10 cellular contexts compared by ENCODE assay signal in the genomic region with DNA sequence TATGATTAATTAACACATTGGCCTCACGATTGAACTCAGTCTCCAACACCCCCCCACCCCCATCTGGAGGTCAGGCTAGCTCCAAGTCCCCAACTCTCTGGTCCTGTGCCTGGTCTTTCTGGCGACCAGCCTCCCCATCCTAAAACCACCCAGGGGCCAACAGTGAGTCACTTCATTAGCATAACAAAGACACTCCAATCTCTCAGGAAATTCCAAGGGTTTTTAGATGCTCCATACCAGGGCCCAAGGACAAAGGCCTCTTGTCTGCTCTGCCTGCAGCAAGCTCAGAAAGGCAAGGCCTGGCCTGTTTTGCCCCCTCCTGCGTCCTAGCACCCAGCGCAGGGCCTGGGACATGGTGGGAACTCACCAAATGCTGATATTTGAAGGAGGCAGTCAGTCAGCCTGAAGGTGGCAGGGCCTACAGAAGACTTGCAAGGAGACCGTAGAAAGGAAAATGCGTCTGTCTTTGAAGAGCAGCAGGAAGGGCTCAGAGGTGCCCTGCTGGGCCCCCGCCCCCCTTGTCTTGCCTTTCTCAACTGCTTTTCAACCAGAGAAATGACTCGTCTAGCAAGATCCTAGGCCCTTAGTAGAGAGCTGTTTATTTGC.
DNase-seq lines count a peak whose midpoint lies in the region; ATAC-seq and TF ChIP-seq lines count a peak whose summit lies in the region.
"Had no signal": no experiment of that assay in that cellular context is flagged by ENCODE, and none has a peak within 500 bp of the region (broad histone marks: within the 10 kb centered on the region; RNA-seq: fewer than 3 reads in every experiment).

No MANE protein-coding gene starts in this region.

- H3K27me3 ChIP-seq in iPS-15b (ENCODE audit: control insufficient read depth, insufficient read depth, low read length) = no peaks in the 10 kb centered on the region
- H3K27me3 ChIP-seq in gastroesophageal sphincter = peaks cover 59% of the 10 kb centered on the region

- H3K4me1 ChIP-seq in HEK293 (ENCODE audit: control insufficient read depth, insufficient read depth, low read length) (peaks cover 39% of the 10 kb centered on the region), iPS-15b (ENCODE audit: control insufficient read depth, insufficient read depth, low read length) (peaks cover 53% of the 10 kb centered on the region), gastroesophageal sphincter (peaks cover 0 to 9% (median 0%) of the 10 kb centered on the region in 3 donors)

- H3K27ac ChIP-seq in HEK293 (ENCODE audit: extremely low read depth, low read depth, low read length) = peak overlapping the region; percentile 89
- H3K27ac ChIP-seq in gastroesophageal sphincter = peak overlapping the region in 1 of 4 donors; percentile 25

- H3K9ac ChIP-seq in iPS-15b (ENCODE audit: low read depth, low read length) = peak overlapping the region; percentile 57

- no peaks in the 10 kb centered on the region for H3K36me3 ChIP-seq in HEK293 (ENCODE audit: control insufficient read depth in 2 of 2, insufficient read depth in 1 of 2, low read length in 2 of 2)
- H3K36me3 ChIP-seq in iPS-15b (ENCODE audit: control insufficient read depth, insufficient read depth, low read length) = no peaks in the 10 kb centered on the region
- no peaks in the 10 kb centered on the region for H3K36me3 ChIP-seq in gastroesophageal sphincter

- H3K4me3 ChIP-seq in HEK293 (ENCODE audit: low read depth, low read length) = no peak overlapping the region
- H3K4me3 ChIP-seq in astrocyte of the cerebellum (ENCODE audit: low read depth, low read length) = no peak overlapping the region
- peak overlapping the region; percentile 9 for H3K4me3 ChIP-seq in iPS-15b (ENCODE audit: low read depth, low read length)
- H3K4me3 ChIP-seq in gastroesophageal sphincter = no peak overlapping the region

- WGBS in gastroesophageal sphincter (ENCODE audit: low coverage in 1 of 2), 2 donors = 36 to 63% methylated on average over 5 of the region's 8 CpGs

- DNase-seq in astrocyte of the cerebellum (ENCODE audit: low read depth) (peak; percentile 95), superior temporal gyrus (ENCODE audit: extremely low spot score) (peak; percentile 53), T-helper 1 cell (no peak)
- DNase-seq: NCI-H146; stimulated activated CD4-positive, alpha-beta T cell treated with anti-CD3 and anti-CD28 coated beads, Interleukin-4, amount 100 ng/mL, for 4 hours had no signal

- CTCF ChIA-PET in HEK293 (lab: Yijun Ruan, JAX) = interaction anchor here (0.6 kb wide), 1 partner anchor 1490 kb away, joined by 3 read pairs; no protein-coding TSS in a partner anchor

- TF ChIP-seq CTCF in HEK293 (tag by site-specific recombination; IDR thresholded peaks at IDR 0.05) (no peak), astrocyte of the cerebellum (IDR thresholded peaks at IDR 0.05; ENCODE audit: low read depth, low read length, missing control alignments) (peak; percentile 26), gastroesophageal sphincter (IDR thresholded peaks at IDR 0.05) (no peak)

- no peak for ATAC-seq in gastroesophageal sphincter
- ATAC-seq in HG03108 (IDR thresholded peaks at IDR 0.05; ENCODE audit: unreplicated experiment) = no peak
- ATAC-seq: SK-N-SH treated with all-trans-retinoic acid at 6 μM for 48 hours had no signal

- TF ChIP-seq POLR2A in gastroesophageal sphincter (IDR thresholded peaks at IDR 0.05) = no peak

- TF ChIP-seq EP300 in gastroesophageal sphincter (IDR thresholded peaks at IDR 0.05) = no peak

- in situ Hi-C loops in astrocyte of the cerebellum (cut with HindIII; ENCODE audit: low sequenced_read_pairs) = no loop called here

- POLR2A ChIA-PET in HEK293 (lab: Yijun Ruan, JAX) = no interaction called here

- no peaks in the 10 kb centered on the region for H3K9me3 ChIP-seq in HEK293 (ENCODE audit: control insufficient read depth, insufficient read depth, low read depth, low read length)
- H3K9me3 ChIP-seq in iPS-15b (ENCODE audit: control insufficient read depth, insufficient read depth, low read length) = no peaks in the 10 kb centered on the region
- H3K9me3 ChIP-seq in gastroesophageal sphincter = peaks cover 0 to 5% (median 0%) of the 10 kb centered on the region in 3 donors

TF ChIP-seq in HEK293, 187 proteins besides CTCF, POLR2A, EP300 and RAD21 (continues in another document):
- TF ChIP-seq ZBTB20 (tag by site-specific recombination; IDR thresholded peaks at IDR 0.05) (peak; percentile 47), ZNF37A (tag by site-specific recombination; IDR thresholded peaks at IDR 0.05) (no peak), ZNF292 (tag by site-specific recombination; IDR thresholded peaks at IDR 0.05; ENCODE audit: borderline replicate concordance, low read depth) (no peak), FEZF1 (tag by site-specific recombination; IDR thresholded peaks at IDR 0.05) (no peak), GLIS1 (tag by site-specific recombination; IDR thresholded peaks at IDR 0.05) (peak; percentile 91), KLF9 (tag by site-specific recombination; IDR thresholded peaks at IDR 0.05; ENCODE audit: low read depth) (peak; percentile 55; the same call in 1 of the 2 replicates), KLF7 (tag by site-specific recombination; IDR thresholded peaks at IDR 0.05; ENCODE audit: borderline replicate concordance) (no peak), ZBTB48 (tag by site-specific recombination; IDR thresholded peaks at IDR 0.05) (peak; percentile 35; the same call in 1 of the 2 replicates), KLF1 (tag by site-specific recombination; IDR thresholded peaks at IDR 0.05) (0 out of 2 replicates have a peak, but pooled peaks have one; percentile 34), ZNF514 (tag by site-specific recombination; IDR thresholded peaks at IDR 0.05) (no peak), ZNF768 (tag by site-specific recombination; IDR thresholded peaks at IDR 0.05) (no peak), ZNF16 (tag by site-specific recombination; IDR thresholded peaks at IDR 0.05; ENCODE audit: low read depth) (no peak), MEIS1 (CRISPR knock-in tag; IDR thresholded peaks at IDR 0.05; ENCODE audit: borderline replicate concordance) (no peak; the same call in 1 of the 2 replicates)
- TF ChIP-seq, protein P1, sequence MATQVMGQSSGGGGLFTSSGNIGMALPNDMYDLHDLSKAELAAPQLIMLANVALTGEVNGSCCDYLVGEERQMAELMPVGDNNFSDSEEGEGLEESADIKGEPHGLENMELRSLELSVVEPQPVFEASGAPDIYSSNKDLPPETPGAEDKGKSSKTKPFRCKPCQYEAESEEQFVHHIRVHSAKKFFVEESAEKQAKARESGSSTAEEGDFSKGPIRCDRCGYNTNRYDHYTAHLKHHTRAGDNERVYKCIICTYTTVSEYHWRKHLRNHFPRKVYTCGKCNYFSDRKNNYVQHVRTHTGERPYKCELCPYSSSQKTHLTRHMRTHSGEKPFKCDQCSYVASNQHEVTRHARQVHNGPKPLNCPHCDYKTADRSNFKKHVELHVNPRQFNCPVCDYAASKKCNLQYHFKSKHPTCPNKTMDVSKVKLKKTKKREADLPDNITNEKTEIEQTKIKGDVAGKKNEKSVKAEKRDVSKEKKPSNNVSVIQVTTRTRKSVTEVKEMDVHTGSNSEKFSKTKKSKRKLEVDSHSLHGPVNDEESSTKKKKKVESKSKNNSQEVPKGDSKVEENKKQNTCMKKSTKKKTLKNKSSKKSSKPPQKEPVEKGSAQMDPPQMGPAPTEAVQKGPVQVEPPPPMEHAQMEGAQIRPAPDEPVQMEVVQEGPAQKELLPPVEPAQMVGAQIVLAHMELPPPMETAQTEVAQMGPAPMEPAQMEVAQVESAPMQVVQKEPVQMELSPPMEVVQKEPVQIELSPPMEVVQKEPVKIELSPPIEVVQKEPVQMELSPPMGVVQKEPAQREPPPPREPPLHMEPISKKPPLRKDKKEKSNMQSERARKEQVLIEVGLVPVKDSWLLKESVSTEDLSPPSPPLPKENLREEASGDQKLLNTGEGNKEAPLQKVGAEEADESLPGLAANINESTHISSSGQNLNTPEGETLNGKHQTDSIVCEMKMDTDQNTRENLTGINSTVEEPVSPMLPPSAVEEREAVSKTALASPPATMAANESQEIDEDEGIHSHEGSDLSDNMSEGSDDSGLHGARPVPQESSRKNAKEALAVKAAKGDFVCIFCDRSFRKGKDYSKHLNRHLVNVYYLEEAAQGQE (tag by site-specific recombination; IDR thresholded peaks at IDR 0.05) = peak; percentile 79
- TF ChIP-seq, protein P2, sequence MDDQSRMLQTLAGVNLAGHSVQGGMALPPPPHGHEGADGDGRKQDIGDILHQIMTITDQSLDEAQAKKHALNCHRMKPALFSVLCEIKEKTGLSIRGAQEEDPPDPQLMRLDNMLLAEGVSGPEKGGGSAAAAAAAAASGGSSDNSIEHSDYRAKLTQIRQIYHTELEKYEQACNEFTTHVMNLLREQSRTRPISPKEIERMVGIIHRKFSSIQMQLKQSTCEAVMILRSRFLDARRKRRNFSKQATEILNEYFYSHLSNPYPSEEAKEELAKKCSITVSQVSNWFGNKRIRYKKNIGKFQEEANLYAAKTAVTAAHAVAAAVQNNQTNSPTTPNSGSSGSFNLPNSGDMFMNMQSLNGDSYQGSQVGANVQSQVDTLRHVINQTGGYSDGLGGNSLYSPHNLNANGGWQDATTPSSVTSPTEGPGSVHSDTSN (CRISPR knock-in tag; IDR thresholded peaks at IDR 0.05) = no peak
- TF ChIP-seq, protein P3, sequence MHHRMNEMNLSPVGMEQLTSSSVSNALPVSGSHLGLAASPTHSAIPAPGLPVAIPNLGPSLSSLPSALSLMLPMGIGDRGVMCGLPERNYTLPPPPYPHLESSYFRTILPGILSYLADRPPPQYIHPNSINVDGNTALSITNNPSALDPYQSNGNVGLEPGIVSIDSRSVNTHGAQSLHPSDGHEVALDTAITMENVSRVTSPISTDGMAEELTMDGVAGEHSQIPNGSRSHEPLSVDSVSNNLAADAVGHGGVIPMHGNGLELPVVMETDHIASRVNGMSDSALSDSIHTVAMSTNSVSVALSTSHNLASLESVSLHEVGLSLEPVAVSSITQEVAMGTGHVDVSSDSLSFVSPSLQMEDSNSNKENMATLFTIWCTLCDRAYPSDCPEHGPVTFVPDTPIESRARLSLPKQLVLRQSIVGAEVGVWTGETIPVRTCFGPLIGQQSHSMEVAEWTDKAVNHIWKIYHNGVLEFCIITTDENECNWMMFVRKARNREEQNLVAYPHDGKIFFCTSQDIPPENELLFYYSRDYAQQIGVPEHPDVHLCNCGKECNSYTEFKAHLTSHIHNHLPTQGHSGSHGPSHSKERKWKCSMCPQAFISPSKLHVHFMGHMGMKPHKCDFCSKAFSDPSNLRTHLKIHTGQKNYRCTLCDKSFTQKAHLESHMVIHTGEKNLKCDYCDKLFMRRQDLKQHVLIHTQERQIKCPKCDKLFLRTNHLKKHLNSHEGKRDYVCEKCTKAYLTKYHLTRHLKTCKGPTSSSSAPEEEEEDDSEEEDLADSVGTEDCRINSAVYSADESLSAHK (tag by site-specific recombination; IDR thresholded peaks at IDR 0.05) = peak; percentile 80

Comparison
In these comparisons a context has a peak if more than half of its experiments do, and no peak if none do; other contexts are left out.
1. DNase-seq: peak in astrocyte of the cerebellum (single experiment) and superior temporal gyrus (single experiment); none in T-helper 1 cell (0 of 5).